ENCODE assay signal across 1 cellular context in genomic region chr7:158941821-158942605, GRCh38.
TF ChIP-seq lines count a peak whose summit lies in the region.

No MANE protein-coding gene starts in this region.

TF ChIP-seq in K562, 482 proteins besides CTCF, POLR2A, EP300 and RAD21 (continued from another document):
- TF ChIP-seq, protein P1, sequence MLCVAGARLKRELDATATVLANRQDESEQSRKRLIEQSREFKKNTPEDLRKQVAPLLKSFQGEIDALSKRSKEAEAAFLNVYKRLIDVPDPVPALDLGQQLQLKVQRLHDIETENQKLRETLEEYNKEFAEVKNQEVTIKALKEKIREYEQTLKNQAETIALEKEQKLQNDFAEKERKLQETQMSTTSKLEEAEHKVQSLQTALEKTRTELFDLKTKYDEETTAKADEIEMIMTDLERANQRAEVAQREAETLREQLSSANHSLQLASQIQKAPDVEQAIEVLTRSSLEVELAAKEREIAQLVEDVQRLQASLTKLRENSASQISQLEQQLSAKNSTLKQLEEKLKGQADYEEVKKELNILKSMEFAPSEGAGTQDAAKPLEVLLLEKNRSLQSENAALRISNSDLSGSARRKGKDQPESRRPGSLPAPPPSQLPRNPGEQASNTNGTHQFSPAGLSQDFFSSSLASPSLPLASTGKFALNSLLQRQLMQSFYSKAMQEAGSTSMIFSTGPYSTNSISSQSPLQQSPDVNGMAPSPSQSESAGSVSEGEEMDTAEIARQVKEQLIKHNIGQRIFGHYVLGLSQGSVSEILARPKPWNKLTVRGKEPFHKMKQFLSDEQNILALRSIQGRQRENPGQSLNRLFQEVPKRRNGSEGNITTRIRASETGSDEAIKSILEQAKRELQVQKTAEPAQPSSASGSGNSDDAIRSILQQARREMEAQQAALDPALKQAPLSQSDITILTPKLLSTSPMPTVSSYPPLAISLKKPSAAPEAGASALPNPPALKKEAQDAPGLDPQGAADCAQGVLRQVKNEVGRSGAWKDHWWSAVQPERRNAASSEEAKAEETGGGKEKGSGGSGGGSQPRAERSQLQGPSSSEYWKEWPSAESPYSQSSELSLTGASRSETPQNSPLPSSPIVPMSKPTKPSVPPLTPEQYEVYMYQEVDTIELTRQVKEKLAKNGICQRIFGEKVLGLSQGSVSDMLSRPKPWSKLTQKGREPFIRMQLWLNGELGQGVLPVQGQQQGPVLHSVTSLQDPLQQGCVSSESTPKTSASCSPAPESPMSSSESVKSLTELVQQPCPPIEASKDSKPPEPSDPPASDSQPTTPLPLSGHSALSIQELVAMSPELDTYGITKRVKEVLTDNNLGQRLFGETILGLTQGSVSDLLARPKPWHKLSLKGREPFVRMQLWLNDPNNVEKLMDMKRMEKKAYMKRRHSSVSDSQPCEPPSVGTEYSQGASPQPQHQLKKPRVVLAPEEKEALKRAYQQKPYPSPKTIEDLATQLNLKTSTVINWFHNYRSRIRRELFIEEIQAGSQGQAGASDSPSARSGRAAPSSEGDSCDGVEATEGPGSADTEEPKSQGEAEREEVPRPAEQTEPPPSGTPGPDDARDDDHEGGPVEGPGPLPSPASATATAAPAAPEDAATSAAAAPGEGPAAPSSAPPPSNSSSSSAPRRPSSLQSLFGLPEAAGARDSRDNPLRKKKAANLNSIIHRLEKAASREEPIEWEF (CRISPR knock-in tag; IDR thresholded peaks at IDR 0.05), result no peak
- no peak for TF ChIP-seq ZNF764 (CRISPR knock-in tag; IDR thresholded peaks at IDR 0.05; ENCODE audit: low read depth)
- TF ChIP-seq POLR2G (IDR thresholded peaks at IDR 0.05; ENCODE audit: low read depth, low read length), result peak; percentile 58
TF ChIP-seq in K562: peak in this region for 1.
